1 cellular context compared by ENCODE assay signal in the genomic region with DNA sequence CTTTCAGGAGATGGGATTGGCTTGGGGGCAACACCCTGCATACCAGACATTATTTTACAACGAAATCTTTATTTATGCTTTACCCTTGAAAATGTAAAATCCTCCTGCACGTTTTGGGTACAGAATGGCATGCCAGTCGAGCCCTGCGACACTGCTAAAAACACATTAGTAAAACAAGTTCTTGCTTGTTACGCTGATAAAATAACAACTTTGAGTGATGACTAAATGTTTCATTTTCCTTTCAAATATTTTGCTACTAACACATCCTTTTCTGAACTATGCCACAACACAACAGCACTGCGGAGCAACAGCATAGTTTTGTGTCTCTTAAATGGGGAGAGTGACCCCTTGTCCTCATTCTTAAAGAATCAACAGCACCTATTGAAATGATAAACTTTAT.
TF ChIP-seq lines count a peak whose summit lies in the region.

No MANE protein-coding gene starts in this region.

TF ChIP-seq in GM23338, 12 proteins besides CTCF, POLR2A, EP300 and RAD21 (continued from another document):
- TF ChIP-seq, protein P1, sequence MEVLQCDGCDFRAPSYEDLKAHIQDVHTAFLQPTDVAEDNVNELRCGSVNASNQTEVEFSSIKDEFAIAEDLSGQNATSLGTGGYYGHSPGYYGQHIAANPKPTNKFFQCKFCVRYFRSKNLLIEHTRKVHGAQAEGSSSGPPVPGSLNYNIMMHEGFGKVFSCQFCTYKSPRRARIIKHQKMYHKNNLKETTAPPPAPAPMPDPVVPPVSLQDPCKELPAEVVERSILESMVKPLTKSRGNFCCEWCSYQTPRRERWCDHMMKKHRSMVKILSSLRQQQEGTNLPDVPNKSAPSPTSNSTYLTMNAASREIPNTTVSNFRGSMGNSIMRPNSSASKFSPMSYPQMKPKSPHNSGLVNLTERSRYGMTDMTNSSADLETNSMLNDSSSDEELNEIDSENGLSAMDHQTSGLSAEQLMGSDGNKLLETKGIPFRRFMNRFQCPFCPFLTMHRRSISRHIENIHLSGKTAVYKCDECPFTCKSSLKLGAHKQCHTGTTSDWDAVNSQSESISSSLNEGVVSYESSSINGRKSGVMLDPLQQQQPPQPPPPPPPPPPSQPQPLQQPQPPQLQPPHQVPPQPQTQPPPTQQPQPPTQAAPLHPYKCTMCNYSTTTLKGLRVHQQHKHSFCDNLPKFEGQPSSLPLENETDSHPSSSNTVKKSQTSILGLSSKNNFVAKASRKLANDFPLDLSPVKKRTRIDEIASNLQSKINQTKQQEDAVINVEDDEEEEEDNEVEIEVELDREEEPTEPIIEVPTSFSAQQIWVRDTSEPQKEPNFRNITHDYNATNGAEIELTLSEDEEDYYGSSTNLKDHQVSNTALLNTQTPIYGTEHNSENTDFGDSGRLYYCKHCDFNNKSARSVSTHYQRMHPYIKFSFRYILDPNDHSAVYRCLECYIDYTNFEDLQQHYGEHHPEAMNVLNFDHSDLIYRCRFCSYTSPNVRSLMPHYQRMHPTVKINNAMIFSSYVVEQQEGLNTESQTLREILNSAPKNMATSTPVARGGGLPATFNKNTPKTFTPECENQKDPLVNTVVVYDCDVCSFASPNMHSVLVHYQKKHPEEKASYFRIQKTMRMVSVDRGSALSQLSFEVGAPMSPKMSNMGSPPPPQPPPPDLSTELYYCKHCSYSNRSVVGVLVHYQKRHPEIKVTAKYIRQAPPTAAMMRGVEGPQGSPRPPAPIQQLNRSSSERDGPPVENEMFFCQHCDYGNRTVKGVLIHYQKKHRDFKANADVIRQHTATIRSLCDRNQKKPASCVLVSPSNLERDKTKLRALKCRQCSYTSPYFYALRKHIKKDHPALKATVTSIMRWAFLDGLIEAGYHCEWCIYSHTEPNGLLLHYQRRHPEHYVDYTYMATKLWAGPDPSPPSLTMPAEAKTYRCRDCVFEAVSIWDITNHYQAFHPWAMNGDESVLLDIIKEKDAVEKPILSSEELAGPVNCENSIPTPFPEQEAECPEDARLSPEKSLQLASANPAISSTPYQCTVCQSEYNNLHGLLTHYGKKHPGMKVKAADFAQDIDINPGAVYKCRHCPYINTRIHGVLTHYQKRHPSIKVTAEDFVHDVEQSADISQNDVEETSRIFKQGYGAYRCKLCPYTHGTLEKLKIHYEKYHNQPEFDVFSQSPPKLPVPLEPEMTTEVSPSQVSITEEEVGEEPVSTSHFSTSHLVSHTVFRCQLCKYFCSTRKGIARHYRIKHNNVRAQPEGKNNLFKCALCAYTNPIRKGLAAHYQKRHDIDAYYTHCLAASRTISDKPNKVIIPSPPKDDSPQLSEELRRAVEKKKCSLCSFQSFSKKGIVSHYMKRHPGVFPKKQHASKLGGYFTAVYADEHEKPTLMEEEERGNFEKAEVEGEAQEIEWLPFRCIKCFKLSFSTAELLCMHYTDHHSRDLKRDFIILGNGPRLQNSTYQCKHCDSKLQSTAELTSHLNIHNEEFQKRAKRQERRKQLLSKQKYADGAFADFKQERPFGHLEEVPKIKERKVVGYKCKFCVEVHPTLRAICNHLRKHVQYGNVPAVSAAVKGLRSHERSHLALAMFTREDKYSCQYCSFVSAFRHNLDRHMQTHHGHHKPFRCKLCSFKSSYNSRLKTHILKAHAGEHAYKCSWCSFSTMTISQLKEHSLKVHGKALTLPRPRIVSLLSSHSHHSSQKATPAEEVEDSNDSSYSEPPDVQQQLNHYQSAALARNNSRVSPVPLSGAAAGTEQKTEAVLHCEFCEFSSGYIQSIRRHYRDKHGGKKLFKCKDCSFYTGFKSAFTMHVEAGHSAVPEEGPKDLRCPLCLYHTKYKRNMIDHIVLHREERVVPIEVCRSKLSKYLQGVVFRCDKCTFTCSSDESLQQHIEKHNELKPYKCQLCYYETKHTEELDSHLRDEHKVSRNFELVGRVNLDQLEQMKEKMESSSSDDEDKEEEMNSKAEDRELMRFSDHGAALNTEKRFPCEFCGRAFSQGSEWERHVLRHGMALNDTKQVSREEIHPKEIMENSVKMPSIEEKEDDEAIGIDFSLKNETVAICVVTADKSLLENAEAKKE (CRISPR knock-in tag; IDR thresholded peaks at IDR 0.05): no peak
